Comparison of ENCODE assay signal across 10 cellular contexts in genomic region chr4:150302553-150302952, GRCh38.
DNase-seq lines count a peak whose midpoint lies in the region; ATAC-seq, FAIRE-seq and TF ChIP-seq lines count a peak whose summit lies in the region.
"Had no signal": no experiment of that assay in that cellular context is flagged by ENCODE, and none has a peak within 500 bp of the region (broad histone marks: within the 10 kb centered on the region; RNA-seq: fewer than 3 reads in every experiment).

No MANE protein-coding gene starts in this region.

- H3K36me3 ChIP-seq in PC-9 (ENCODE audit: low read depth) (no peaks in the 10 kb centered on the region), bronchial epithelial cell (ENCODE audit: control insufficient read depth, insufficient read depth, low read length) (no peaks in the 10 kb centered on the region), sigmoid colon (no peaks in the 10 kb centered on the region)
- H3K36me3 ChIP-seq: tibial artery had no signal

- no TSS peak for BruUV-seq in PC-9 (replicated peaks; lab: Mats Ljungman, UMichigan)

- no peaks in the 10 kb centered on the region for H3K79me2 ChIP-seq in PC-9 (ENCODE audit: low read depth)

- H3K36me3 Mint-ChIP-seq in mesothelial cell of epicardium, result no peaks in the 10 kb centered on the region

- no peak overlapping the region for H3K27ac Mint-ChIP-seq in mesothelial cell of epicardium

- intact Hi-C loops in PC-9 (cut with micrococcal nuclease; ENCODE audit: unreplicated experiment) (no loop called here), sigmoid colon (cut with DNase I) (no loop called here)

- H3K9me3 ChIP-seq in PC-9 (ENCODE audit: insufficient read depth, low read depth), result no peaks in the 10 kb centered on the region
- H3K9me3 ChIP-seq in sigmoid colon, result no peaks in the 10 kb centered on the region
- H3K9me3 ChIP-seq: mucosa of descending colon, tibial artery had no signal

- CTCF ChIA-PET in PC-9 (lab: Charles Lee), result no interaction called here

- no peaks in the 10 kb centered on the region for H3K9me3 Mint-ChIP-seq in mesothelial cell of epicardium

- no peaks in the 10 kb centered on the region for H4K20me1 ChIP-seq in PC-9 (ENCODE audit: insufficient read depth)

- no peaks in the 10 kb centered on the region for H3K9me2 ChIP-seq in PC-9 (ENCODE audit: insufficient read depth)

- no peak for TF ChIP-seq EP300 in sigmoid colon (IDR thresholded peaks at IDR 0.05)

- ATAC-seq in GM18517 (IDR thresholded peaks at IDR 0.05; ENCODE audit: unreplicated experiment) (no peak), GM19395 (IDR thresholded peaks at IDR 0.05; ENCODE audit: unreplicated experiment) (no peak)
- ATAC-seq: mucosa of descending colon had no signal

- FAIRE-seq in bronchial epithelial cell (lab: Jason Lieb, UNC), result no peak

- H3K4me2 ChIP-seq in PC-9, result no peak overlapping the region

- H3K4me3 ChIP-seq in PC-9, result no peak overlapping the region
- no peak overlapping the region for H3K4me3 ChIP-seq in bronchial epithelial cell (ENCODE audit: low read depth, low read length)
- no peak overlapping the region for H3K4me3 ChIP-seq in sigmoid colon
- H3K4me3 ChIP-seq: mucosa of descending colon, tibial artery had no signal

- H3K4me3 Mint-ChIP-seq in mesothelial cell of epicardium, result no peak overlapping the region

- H3K4me1 ChIP-seq in PC-9 (replicated peaks; ENCODE audit: insufficient read depth) (no peaks in the 10 kb centered on the region), sigmoid colon (peaks cover 0 to 72% (median 23%) of the 10 kb centered on the region in 4 donors)

- no peaks in the 10 kb centered on the region for H3K27me3 ChIP-seq in PC-9 (ENCODE audit: insufficient read depth, low read depth)
- no peaks in the 10 kb centered on the region for H3K27me3 ChIP-seq in bronchial epithelial cell (ENCODE audit: control insufficient read depth, insufficient read depth, low read length)
- H3K27me3 ChIP-seq in sigmoid colon, result no peaks in the 10 kb centered on the region
- H3K27me3 ChIP-seq: tibial artery had no signal

- POLR2A ChIA-PET in PC-9 (lab: Charles Lee; ENCODE audit: unreplicated experiment), result no interaction called here

- DNase-seq in EL (peak; percentile 94), PC-9 (peak; percentile 27 to 59), bronchial epithelial cell (ENCODE audit: low read depth) (peak; percentile 94), sigmoid colon (peak; percentile 70), NCI-H146 treated with DMSO at 0.1 percent for 48 hours (lab: John Stamatoyannopoulos, UW; ENCODE audit: unreplicated experiment) (no peak), mesothelial cell of epicardium (ENCODE audit: low spot score in 2 of 2, unreplicated experiment in 2 of 2) (no peak)

- H3K27me3 Mint-ChIP-seq in mesothelial cell of epicardium (ENCODE audit: low read depth), result no peaks in the 10 kb centered on the region

- H2AFZ ChIP-seq in PC-9, result no peak overlapping the region

- WGBS in sigmoid colon, 2 donors, result 62 to 77% methylated on average over 4 of the region's 4 CpGs

- H3K4me1 Mint-ChIP-seq in mesothelial cell of epicardium, result peaks cover 26% of the 10 kb centered on the region

- no peak for TF ChIP-seq POLR2A in sigmoid colon (IDR thresholded peaks at IDR 0.05)

- TF ChIP-seq CTCF in PC-9 (conservative IDR thresholded peaks at IDR 0.05) (no peak), bronchial epithelial cell (IDR thresholded peaks at IDR 0.05; ENCODE audit: insufficient read depth, low read length, severe bottlenecking) (no peak), sigmoid colon (IDR thresholded peaks at IDR 0.05) (no peak), mesothelial cell of epicardium (IDR thresholded peaks at IDR 0.05; ENCODE audit: unreplicated experiment) (no peak)

- no peaks in the 10 kb centered on the region for H3F3A ChIP-seq in PC-9 (ENCODE audit: insufficient read depth, low read depth)

- H3K27ac ChIP-seq in PC-9 (no peak overlapping the region), sigmoid colon (peak overlapping the region in 3 of 4 donors; percentile 67 to 77 (median 69))
- H3K27ac ChIP-seq: tibial artery had no signal

Comparison
In these comparisons a context has a peak if more than half of its experiments do, and no peak if none do; other contexts are left out.
1. DNase-seq: peak in EL (single experiment), PC-9 (2 of 2), bronchial epithelial cell (single experiment) and sigmoid colon (single experiment); none in NCI-H146 treated with DMSO at 0.1 percent for 48 hours (single experiment) and mesothelial cell of epicardium (0 of 2).